Comparison of ENCODE assay signal across 8 cellular contexts in the genomic region with DNA sequence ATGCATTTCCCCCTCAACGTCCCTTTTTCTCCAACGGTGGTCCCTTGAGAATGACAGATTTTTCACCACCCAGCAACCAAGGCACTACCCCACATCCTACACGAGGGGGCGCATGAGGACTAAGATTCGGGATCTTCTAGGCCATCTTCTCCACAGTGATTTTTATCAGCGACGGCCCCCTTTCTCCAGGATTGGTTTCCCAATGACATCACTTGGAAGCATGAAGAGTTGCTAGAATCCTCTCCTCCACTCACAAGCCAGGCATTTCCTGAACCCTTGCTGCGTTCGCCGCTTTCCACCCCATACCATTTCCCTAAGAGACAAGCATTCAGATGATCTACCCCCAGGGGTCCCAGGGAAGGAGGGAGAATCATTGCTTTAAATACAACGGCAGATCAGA.
DNase-seq lines count a peak whose midpoint lies in the region; ATAC-seq and TF ChIP-seq lines count a peak whose summit lies in the region.

No MANE protein-coding gene starts in this region.

- no peaks in the 10 kb centered on the region for H4K20me1 ChIP-seq in osteoblast (ENCODE audit: insufficient read depth, low read length)

- H3K4me3 ChIP-seq in osteoblast (ENCODE audit: insufficient read depth, low read length) (peak overlapping the region; percentile 55), thoracic aorta (peak overlapping the region; percentile 39)

- H3K27ac ChIP-seq in osteoblast (ENCODE audit: low read depth, low read length), result peak overlapping the region; percentile 97
- H3K27ac ChIP-seq in thoracic aorta, result peak overlapping the region; percentile 54 to 63

- H3K9me3 ChIP-seq in osteoblast (ENCODE audit: low read depth, low read length), result no peaks in the 10 kb centered on the region
- H3K9me3 ChIP-seq in thoracic aorta, result no peaks in the 10 kb centered on the region

- H2AFZ ChIP-seq in osteoblast (ENCODE audit: low read length), result peak overlapping the region; percentile 44

- H3K36me3 ChIP-seq in osteoblast (ENCODE audit: insufficient read depth, low read length), result no peaks in the 10 kb centered on the region
- no peaks in the 10 kb centered on the region for H3K36me3 ChIP-seq in thoracic aorta

- peak overlapping the region; percentile 88 for H3K4me2 ChIP-seq in osteoblast (ENCODE audit: insufficient read depth, low read length)

- ATAC-seq in GM19043 (IDR thresholded peaks at IDR 0.05; ENCODE audit: low read depth, unreplicated experiment), result peak; percentile 67
- ATAC-seq in thoracic aorta (ENCODE audit: insufficient number of reproducible peaks, low FRiP score, low read depth), result peak; percentile 77

- peaks cover 29% of the 10 kb centered on the region for H3K4me1 ChIP-seq in osteoblast (ENCODE audit: insufficient read depth, low read length)
- peaks cover 24 to 52% of the 10 kb centered on the region in 2 donors for H3K4me1 ChIP-seq in thoracic aorta (ENCODE audit: control insufficient read depth in 1 of 2, low read depth in 2 of 2)

- TF ChIP-seq CTCF in osteoblast (IDR thresholded peaks at IDR 0.05; ENCODE audit: extremely low read depth, low read depth, low read length) (peak; percentile 96), thoracic aorta (IDR thresholded peaks at IDR 0.05) (peak; percentile 93)

- H3K27me3 ChIP-seq in osteoblast (ENCODE audit: insufficient read depth, low read length) (no peaks in the 10 kb centered on the region), thoracic aorta (replicated peaks; ENCODE audit: insufficient read depth) (no peaks in the 10 kb centered on the region)

- DNase-seq in C1 segment of cervical spinal cord (lab: John Stamatoyannopoulos, UW), result peak in 12 of 14 donors; percentile 9 to 60 (median 39)
- DNase-seq in HT1080 (ENCODE audit: low read depth), result peak; percentile 90
- peak; percentile 90 for DNase-seq in RPMI7951 (ENCODE audit: low read depth)
- DNase-seq in activated T-helper 9 cell treated with anti-CD3 and anti-CD28 coated beads, Interleukin-2, amount 50 U/mL, for 16 hours (ENCODE audit: low read depth), result peak; percentile 48
- DNase-seq in foreskin melanocyte, result peak; percentile 62
- DNase-seq in osteoblast (ENCODE audit: insufficient read length, low spot score, missing footprints), result peak; percentile 63
- peak; percentile 34 for DNase-seq in thoracic aorta (ENCODE audit: low spot score)

- H3K79me2 ChIP-seq in osteoblast (ENCODE audit: insufficient read depth, low read length), result no peaks in the 10 kb centered on the region

Comparison
In these comparisons a context has a peak if more than half of its experiments do, and no peak if none do; other contexts are left out.
1. Peak in every context shown above with its lines: DNase-seq, ATAC-seq, H3K4me3 ChIP-seq and H3K27ac ChIP-seq.
2. DNase-seq: peak in every context shown above with its lines; median percentile 90 in HT1080; 90 in RPMI7951; 63 in osteoblast; 62 in foreskin melanocyte; 48 in activated T-helper 9 cell treated with anti-CD3 and anti-CD28 coated beads, Interleukin-2, amount 50 U/mL, for 16 hours; 39 in C1 segment of cervical spinal cord; 34 in thoracic aorta.